Comparison of ENCODE assay signal across 9 cellular contexts in genomic region chr15:45630958-45631691, GRCh38. TPM values are rescaled to one million over a fixed set of nuclear protein-coding genes. Genes with fewer than 3 reads are reported as not detected.
DNase-seq lines count a peak whose midpoint lies in the region; ATAC-seq and TF ChIP-seq lines count a peak whose summit lies in the region.
"Had no signal": no experiment of that assay in that cellular context is flagged by ENCODE, and none has a peak within 500 bp of the region (broad histone marks: within the 10 kb centered on the region; RNA-seq: fewer than 3 reads in every experiment).

No MANE protein-coding gene starts in this region.

- H3K9me2 ChIP-seq in MM.1S (replicated peaks; ENCODE audit: insufficient read depth, low read length) = no peaks in the 10 kb centered on the region

- no peak overlapping the region for H3K4me3 Mint-ChIP-seq in endothelial cell (ENCODE audit: unreplicated experiment)

- DNase-seq in BJ (ENCODE audit: low read depth) (peak; percentile 89), MM.1S (no peak), endothelial cell (ENCODE audit: low spot score) (no peak), omental fat pad (ENCODE audit: low spot score) (peak; percentile 55), NK-92 (lab: John Stamatoyannopoulos, UW; ENCODE audit: unreplicated experiment) (no peak), ureter (ENCODE audit: low spot score) (no peak), NCI-H1694 treated with DMSO at 0.1 percent for 48 hours (lab: John Stamatoyannopoulos, UW) (no peak), OCI-M2 (lab: John Stamatoyannopoulos, UW; ENCODE audit: unreplicated experiment) (no peak)
- DNase-seq: KG1 had no signal

- H3K27me3 ChIP-seq in BJ (ENCODE audit: control insufficient read depth, insufficient read depth, low read length) = no peaks in the 10 kb centered on the region
- H3K27me3 ChIP-seq in MM.1S (replicated peaks; ENCODE audit: insufficient read depth, low read length) = no peaks in the 10 kb centered on the region

- no peaks in the 10 kb centered on the region for H3K9me3 ChIP-seq in MM.1S (replicated peaks; ENCODE audit: insufficient read depth, low read length)

- H3K4me3 ChIP-seq in BJ (ENCODE audit: low read depth, low read length) (peak overlapping the region; percentile 32), MM.1S (ENCODE audit: low read length) (no peak overlapping the region)

- TF ChIP-seq CTCF in BJ (IDR thresholded peaks at IDR 0.05; ENCODE audit: insufficient read depth, low read depth, low read length) (no peak), MM.1S (IDR thresholded peaks at IDR 0.05; ENCODE audit: low read length) (no peak), endothelial cell (IDR thresholded peaks at IDR 0.05; ENCODE audit: unreplicated experiment) (no peak), omental fat pad (IDR thresholded peaks at IDR 0.05) (no peak)

- no peaks in the 10 kb centered on the region for H4K20me1 ChIP-seq in MM.1S (ENCODE audit: insufficient read depth, low read length)

- no peak overlapping the region for H3K27ac ChIP-seq in MM.1S (ENCODE audit: low read length)

- H3F3A ChIP-seq in MM.1S (ENCODE audit: insufficient read depth, low read length) = peaks cover 21% of the 10 kb centered on the region

- peaks cover 13% of the 10 kb centered on the region for H3K4me1 Mint-ChIP-seq in endothelial cell (ENCODE audit: unreplicated experiment)

- ATAC-seq in omental fat pad (ENCODE audit: low FRiP score) = peak; percentile 81

- H3K9me3 Mint-ChIP-seq in endothelial cell (ENCODE audit: unreplicated experiment) = peaks cover 7% of the 10 kb centered on the region

- H3K27ac Mint-ChIP-seq in endothelial cell (ENCODE audit: unreplicated experiment) = peak overlapping the region; percentile 49

- 0 out of 2 replicates have a peak overlapping the region, but pooled peaks have one; percentile 49 for H2AFZ ChIP-seq in MM.1S (ENCODE audit: low read length)

- peaks cover 23% of the 10 kb centered on the region for H3K4me1 ChIP-seq in MM.1S (ENCODE audit: low read length)

- no peak overlapping the region for H3K9ac ChIP-seq in MM.1S (ENCODE audit: low read length)

- peaks cover 6% of the 10 kb centered on the region for H3K27me3 Mint-ChIP-seq in endothelial cell (ENCODE audit: unreplicated experiment)

- peak overlapping the region; percentile 55; the same call in 1 of the 2 replicates for H3K4me2 ChIP-seq in MM.1S (ENCODE audit: low read depth, low read length)

- POLR2A ChIA-PET in BJ (lab: Charles Lee) = interaction anchor here (0.5 kb wide), 1 partner anchor 9 kb away, joined by 3 read pairs; no protein-coding TSS in a partner anchor

- peaks cover 4% of the 10 kb centered on the region for H3K36me3 Mint-ChIP-seq in endothelial cell (ENCODE audit: low read depth, unreplicated experiment)

- CTCF ChIA-PET in BJ (lab: Yijun Ruan, JAX) = interaction anchor here (0.7 to 1.8 kb wide), 6 partner anchors 8 to 201 kb away, joined by 3 to 5 read pairs (median 4); no protein-coding TSS in a partner anchor

- peaks cover 6% of the 10 kb centered on the region for H3K79me2 ChIP-seq in MM.1S (ENCODE audit: low read length)

- H3K36me3 ChIP-seq in BJ (ENCODE audit: control insufficient read depth, insufficient read depth, low read length) = no peaks in the 10 kb centered on the region
- H3K36me3 ChIP-seq in MM.1S (replicated peaks; ENCODE audit: insufficient read depth, low read length) = no peaks in the 10 kb centered on the region

RNA-seq across cellular contexts. Expression of gene SQOR, which starts 3.7 kb away (rescaled TPM):
- 40.6 and 47.5 TPM in 2 replicates for polyA plus RNA-seq in BJ (2011; rRNA removed)
- 18.1 and 29.7 TPM in 2 replicates for polyA minus RNA-seq in BJ (2011; rRNA and poly(A)+ RNA removed)
- total RNA-seq in endothelial cell (ENCODE audit: unreplicated experiment) = 3.8 TPM
- total RNA-seq in omental fat pad = 10 to 100 TPM; 67.0 to 90.3 (median 84.1) TPM
- 51.6 TPM for total RNA-seq in ureter

RNA-seq across cellular contexts. Expression of gene BLOC1S6, which starts 43.9 kb away (rescaled TPM):
- 12.4 and 18.8 TPM in 2 replicates for polyA plus RNA-seq in BJ (2011; rRNA removed)
- polyA minus RNA-seq in BJ (2011; rRNA and poly(A)+ RNA removed) = 7.3 and 8.4 TPM in 2 replicates
- 30.1 TPM for total RNA-seq in endothelial cell (ENCODE audit: unreplicated experiment)
- 10 to 100 TPM; 68.1 to 95.9 (median 82.5) TPM for total RNA-seq in omental fat pad
- 34.1 TPM for total RNA-seq in ureter

Comparison
In these comparisons a context has a peak if more than half of its experiments do, and no peak if none do; other contexts are left out.
1. DNase-seq: peak in BJ (single experiment) and omental fat pad (single experiment); none in MM.1S (single experiment), endothelial cell (single experiment), NK-92 (single experiment), ureter (single experiment), NCI-H1694 treated with DMSO at 0.1 percent for 48 hours (single experiment) and OCI-M2 (single experiment).
2. RNA of gene SQOR, which starts 3.7 kb away (total RNA-seq): 67.0 to 90.3 TPM in omental fat pad and 51.6 TPM in ureter (single experiment); 3.8 TPM in endothelial cell (single experiment); every median in the first group is over 10 times any median in the second.